22 cellular contexts compared by ENCODE assay signal in genomic region chr5:36537729-36538128, GRCh38.
DNase-seq lines count a peak whose midpoint lies in the region; ATAC-seq, FAIRE-seq and TF ChIP-seq lines count a peak whose summit lies in the region.
"Had no signal": no experiment of that assay in that cellular context is flagged by ENCODE, and none has a peak within 500 bp of the region (broad histone marks: within the 10 kb centered on the region; RNA-seq: fewer than 3 reads in every experiment).

No MANE protein-coding gene starts in this region.

- H3K36me3 ChIP-seq in GM23338 (ENCODE audit: insufficient read depth) (no peaks in the 10 kb centered on the region), H7 (replicated peaks; ENCODE audit: control insufficient read depth, insufficient read depth, low read length) (no peaks in the 10 kb centered on the region)
- H3K36me3 ChIP-seq in CD4-positive, alpha-beta memory T cell (ENCODE audit: insufficient read depth, low read length): no peaks in the 10 kb centered on the region
- H3K36me3 ChIP-seq: BE2C had no signal

- ATAC-seq in A549 (no peak), GM23338 (no peak), sciatic nerve (no peak)
- ATAC-seq: HCT116 had no signal

- no peaks in the 10 kb centered on the region for H3F3A ChIP-seq in GM23338 (replicated peaks; ENCODE audit: low read depth)

- H3K4me1 ChIP-seq in A549: no peaks in the 10 kb centered on the region
- H3K4me1 ChIP-seq in GM23338 (ENCODE audit: insufficient read depth): no peaks in the 10 kb centered on the region
- H3K4me1 ChIP-seq in CD4-positive, alpha-beta memory T cell (ENCODE audit: insufficient read depth, low read length): no peaks in the 10 kb centered on the region
- H3K4me1 ChIP-seq: BE2C had no signal

- H3K27ac ChIP-seq in A549 (no peak overlapping the region), GM23338 (ENCODE audit: low read depth) (no peak overlapping the region), caudate nucleus (ENCODE audit: low read depth, low read length) (peak overlapping the region; percentile 11)
- H3K27ac ChIP-seq in CD4-positive, alpha-beta memory T cell (ENCODE audit: low read depth, low read length): no peak overlapping the region

- H3K4me2 ChIP-seq in A549: no peak overlapping the region
- H3K4me2 ChIP-seq in GM23338: no peak overlapping the region

- TF ChIP-seq CTCF in A549 (IDR thresholded peaks at IDR 0.05) (no peak), GM23338 (conservative IDR thresholded peaks at IDR 0.05; ENCODE audit: low read depth in 2 of 2) (no peak), mesothelial cell of epicardium (IDR thresholded peaks at IDR 0.05; ENCODE audit: unreplicated experiment) (no peak)

- peak overlapping the region; percentile 29; the same call in 1 of the 2 replicates for H2AFZ ChIP-seq in GM23338

- H3K4me3 ChIP-seq in A549 (no peak overlapping the region), GM23338 (no peak overlapping the region), H7 (ENCODE audit: insufficient read depth, low read depth, low read length) (no peak overlapping the region)
- H3K4me3 ChIP-seq in CD4-positive, alpha-beta memory T cell (ENCODE audit: low read length in 2 of 2): no peak overlapping the region

- H3K27me3 ChIP-seq in GM23338 (ENCODE audit: insufficient read depth): no peaks in the 10 kb centered on the region
- H3K27me3 ChIP-seq in CD4-positive, alpha-beta memory T cell (ENCODE audit: insufficient read depth, low read length): no peaks in the 10 kb centered on the region
- no peaks in the 10 kb centered on the region for H3K27me3 ChIP-seq in H7 (ENCODE audit: control insufficient read depth, insufficient read depth, low read length)
- H3K27me3 ChIP-seq: BE2C had no signal

- no peaks in the 10 kb centered on the region for H3K9me3 Mint-ChIP-seq in GM23338
- no peaks in the 10 kb centered on the region for H3K9me3 Mint-ChIP-seq in mesothelial cell of epicardium
- H3K9me3 Mint-ChIP-seq in CD4-positive, alpha-beta memory T cell: peaks cover 0 to 1% (median 0%) of the 10 kb centered on the region in 8 donors

- H3K4me1 Mint-ChIP-seq in GM23338 (no peaks in the 10 kb centered on the region; the same call in 2 of the 3 replicates), mesothelial cell of epicardium (peaks cover 31% of the 10 kb centered on the region)
- no peaks in the 10 kb centered on the region for H3K4me1 Mint-ChIP-seq in CD4-positive, alpha-beta memory T cell

- H3K36me3 Mint-ChIP-seq in GM23338 (ENCODE audit: low read depth): no peaks in the 10 kb centered on the region
- H3K36me3 Mint-ChIP-seq in mesothelial cell of epicardium: no peaks in the 10 kb centered on the region
- no peaks in the 10 kb centered on the region for H3K36me3 Mint-ChIP-seq in CD4-positive, alpha-beta memory T cell

- TF ChIP-seq EP300 in A549 (IDR thresholded peaks at IDR 0.05): no peak

- no peak for TF ChIP-seq RAD21 in A549 (conservative IDR thresholded peaks at IDR 0.05 in 1 of 2, IDR thresholded peaks at IDR 0.05 in 1 of 2)

- H3K4me3 Mint-ChIP-seq in GM23338: no peak overlapping the region
- no peak overlapping the region for H3K4me3 Mint-ChIP-seq in mesothelial cell of epicardium
- H3K4me3 Mint-ChIP-seq in CD4-positive, alpha-beta memory T cell: no peak overlapping the region

- H3K9me3 ChIP-seq in A549: no peaks in the 10 kb centered on the region
- H3K9me3 ChIP-seq in CD4-positive, alpha-beta memory T cell (ENCODE audit: control insufficient read depth in 1 of 2, low read length in 2 of 2): no peaks in the 10 kb centered on the region
- H3K9me3 ChIP-seq: BE2C had no signal

- POLR2A ChIA-PET in A549 (lab: Yijun Ruan, JAX): no interaction called here
- POLR2A ChIA-PET in CD4-positive, alpha-beta memory T cell (lab: Charles Lee; ENCODE audit: partially characterized antibody): no interaction called here

- CTCF ChIA-PET in A549 (lab: Yijun Ruan, JAX): interaction anchor here (0.6 kb wide), 1 partner anchor 151 kb away, joined by 3 read pairs; no protein-coding TSS in a partner anchor
- CTCF ChIA-PET in CD4-positive, alpha-beta memory T cell (lab: Charles Lee; ENCODE audit: partially characterized antibody): no interaction called here

- H3K9me2 ChIP-seq in GM23338 (ENCODE audit: insufficient read depth): no peaks in the 10 kb centered on the region

- 70% methylated on average over 4 of the region's 4 CpGs for WGBS in A549 (ENCODE audit: missing lambda C conversion rate)

- H3K27ac Mint-ChIP-seq in GM23338 (no peak overlapping the region), mesothelial cell of epicardium (peak overlapping the region; percentile 39)
- H3K27ac Mint-ChIP-seq in CD4-positive, alpha-beta memory T cell: no peak overlapping the region

- H3K79me2 ChIP-seq in GM23338 (replicated peaks; ENCODE audit: insufficient read depth): no peaks in the 10 kb centered on the region

- intact Hi-C loops in CD4-positive, alpha-beta memory T cell (cut with micrococcal nuclease): no loop called here
- intact Hi-C loops in sciatic nerve (cut with DNase I): no loop called here

- no peaks in the 10 kb centered on the region for H4K20me1 ChIP-seq in GM23338 (replicated peaks; ENCODE audit: insufficient read depth)

- no peak for TF ChIP-seq POLR2A in A549 (IDR thresholded peaks at IDR 0.05; ENCODE audit: low read length)

- H3K27me3 Mint-ChIP-seq in GM23338 (ENCODE audit: insufficient read depth, low read depth, poor library complexity): no peaks in the 10 kb centered on the region
- no peaks in the 10 kb centered on the region for H3K27me3 Mint-ChIP-seq in mesothelial cell of epicardium (ENCODE audit: low read depth)
- peaks cover 5 to 6% of the 10 kb centered on the region in 2 donors for H3K27me3 Mint-ChIP-seq in CD4-positive, alpha-beta memory T cell

- no peak for FAIRE-seq in A549 (lab: Jason Lieb, UNC)
- FAIRE-seq: A204.1, GM12891 had no signal

- DNase-seq in A549 (ENCODE audit: low read depth in 1 of 2, low spot score in 1 of 2) (no peak), GM23338 (ENCODE audit: low spot score) (no peak), caudate nucleus (lab: John Stamatoyannopoulos, UW) (peak in 1 of 61 donors; percentile 22), mesothelial cell of epicardium (ENCODE audit: low spot score in 2 of 2, unreplicated experiment in 2 of 2) (no peak), NCI-H345 (lab: John Stamatoyannopoulos, UW) (no peak), H7 (no peak), sciatic nerve (ENCODE audit: low spot score) (no peak)
- DNase-seq in CD4-positive, alpha-beta memory T cell: no peak
- DNase-seq: BE2C, COR-L47, DMS79 treated with DMSO at 0.1 percent for 48 hours, GOT3, Karpas-422, NCI-H1694, NCI-H2081, NCI-H2171, NCI-H446, NCI-H526, SHP77 had no signal

TF ChIP-seq in A549, 52 proteins besides CTCF, POLR2A, EP300 and RAD21:
- no peak for TF ChIP-seq EHF (CRISPR knock-in tag; IDR thresholded peaks at IDR 0.05)
- TF ChIP-seq MAFK (IDR thresholded peaks at IDR 0.05; ENCODE audit: partially characterized antibody): peak; percentile 31
- no peak for TF ChIP-seq CHD4 (IDR thresholded peaks at IDR 0.05; ENCODE audit: borderline replicate concordance)

TF ChIP-seq in GM23338, 12 proteins besides CTCF, POLR2A, EP300 and RAD21 (continues in another document):
- TF ChIP-seq ZNF331 (CRISPR knock-in tag; IDR thresholded peaks at IDR 0.05; ENCODE audit: low read depth) (no peak), POLR2AphosphoS5 (IDR thresholded peaks at IDR 0.05; ENCODE audit: low read depth) (no peak), JUNB (IDR thresholded peaks at IDR 0.05; ENCODE audit: unreplicated experiment) (no peak), STAT1 (IDR thresholded peaks at IDR 0.05; ENCODE audit: unreplicated experiment) (no peak), NANOG (IDR thresholded peaks at IDR 0.05; ENCODE audit: borderline replicate concordance) (no peak), REST (IDR thresholded peaks at IDR 0.05; ENCODE audit: unreplicated experiment) (no peak), EZH2phosphoT487 (IDR thresholded peaks at IDR 0.05; ENCODE audit: unreplicated experiment) (no peak), ZNF114 (CRISPR knock-in tag; IDR thresholded peaks at IDR 0.05) (no peak)
- TF ChIP-seq, protein P1, sequence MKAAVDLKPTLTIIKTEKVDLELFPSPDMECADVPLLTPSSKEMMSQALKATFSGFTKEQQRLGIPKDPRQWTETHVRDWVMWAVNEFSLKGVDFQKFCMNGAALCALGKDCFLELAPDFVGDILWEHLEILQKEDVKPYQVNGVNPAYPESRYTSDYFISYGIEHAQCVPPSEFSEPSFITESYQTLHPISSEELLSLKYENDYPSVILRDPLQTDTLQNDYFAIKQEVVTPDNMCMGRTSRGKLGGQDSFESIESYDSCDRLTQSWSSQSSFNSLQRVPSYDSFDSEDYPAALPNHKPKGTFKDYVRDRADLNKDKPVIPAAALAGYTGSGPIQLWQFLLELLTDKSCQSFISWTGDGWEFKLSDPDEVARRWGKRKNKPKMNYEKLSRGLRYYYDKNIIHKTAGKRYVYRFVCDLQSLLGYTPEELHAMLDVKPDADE (IDR thresholded peaks at IDR 0.05): no peak
